ENCODE assay signal across 20 cellular contexts in the genomic region with DNA sequence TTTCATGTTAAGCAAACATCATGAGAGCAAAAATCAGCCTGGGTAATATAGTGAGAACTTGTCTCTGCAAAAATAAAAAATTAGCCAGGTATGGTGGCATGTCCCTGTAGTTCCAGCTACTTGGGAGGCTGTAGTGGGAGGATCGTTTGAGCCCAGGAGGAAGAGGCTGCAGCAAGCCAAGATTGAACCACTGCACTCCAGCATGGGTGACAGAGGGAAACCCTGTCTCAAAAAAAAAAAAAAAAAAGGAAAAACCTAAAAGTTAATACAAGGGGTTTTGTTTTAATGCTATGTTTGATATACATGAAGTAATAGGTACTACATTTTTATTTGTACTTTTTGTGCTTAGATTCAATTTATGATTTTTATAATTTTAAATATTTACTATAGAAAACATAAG.
"Had no signal": no experiment of that assay in that cellular context is flagged by ENCODE, and none has a peak within 500 bp of the region (broad histone marks: within the 10 kb centered on the region; RNA-seq: fewer than 3 reads in every experiment).

No MANE protein-coding gene starts in this region.

- H3K27me3 ChIP-seq: ovary, tibial nerve had no signal

- H3K36me3 Mint-ChIP-seq: naive B cell had no signal

- H3K4me1 ChIP-seq: lower lobe of right lung, psoas muscle had no signal

- H3K9me3 Mint-ChIP-seq: activated T-cell treated with anti-CD3 and anti-CD28 coated beads, Interleukin-2, amount 50 U/mL, for 72 hours; dendritic cell treated with granulocyte-macrophage colony-stimulating factor and Interleukin-4, amounts not matched to agents 40 ng/mL and 50 ng/mL, for 4 days; naive B cell; T-helper 1 cell treated with Interleukin-12 subunit alpha and Interleukin-12 subunit beta and Interleukin-4 antibody, amounts not matched to agents 30 μg/mL and 1 μg/mL, for 36 hours had no signal

- H3K36me3 ChIP-seq: lower lobe of right lung, ovary, tibial nerve had no signal

- DNase-seq: activated CD4-positive, alpha-beta T cell treated with anti-CD3 and anti-CD28 coated beads for 1 hour; activated CD4-positive, alpha-beta T cell treated with anti-CD3 and anti-CD28 coated beads, Interleukin-2, amount 50 U/mL, for 4 hours; activated effector memory CD4-positive, alpha-beta T cell treated with anti-CD3 and anti-CD28 coated beads, Interleukin-2, amount 50 U/mL, for 16 hours; activated naive CD4-positive, alpha-beta T cell treated with anti-CD3 and anti-CD28 coated beads, Interleukin-2, amount 50 U/mL, for 16 hours; activated T-cell treated with anti-CD3 and anti-CD28 coated beads, Interleukin-2, amount 50 U/mL, for 72 hours; aorta; effector CD8-positive, alpha-beta T cell; hypothalamus; left colon; lower lobe of right lung; naive B cell; ovary; psoas muscle; right cardiac atrium; stimulated activated CD4-positive, alpha-beta T cell treated with anti-CD3 and anti-CD28 coated beads, Interleukin-2, amount 100 ng/mL, for 24 hours; stimulated activated naive CD8-positive, alpha-beta T cell treated with anti-CD3 and anti-CD28 coated beads, Interleukin-15, Interleukin-2, amounts not matched to agents 100 U/mL and 50 U/mL, for 24 hours; substantia nigra had no signal

- H3K4me3 Mint-ChIP-seq: activated T-cell treated with anti-CD3 and anti-CD28 coated beads, Interleukin-2, amount 50 U/mL, for 72 hours; dendritic cell treated with granulocyte-macrophage colony-stimulating factor and Interleukin-4, amounts not matched to agents 40 ng/mL and 50 ng/mL, for 4 days; naive B cell; T-helper 1 cell treated with Interleukin-12 subunit alpha and Interleukin-12 subunit beta and Interleukin-4 antibody, amounts not matched to agents 30 μg/mL and 1 μg/mL, for 36 hours had no signal

- H3K27ac Mint-ChIP-seq: activated T-cell treated with anti-CD3 and anti-CD28 coated beads, Interleukin-2, amount 50 U/mL, for 72 hours; dendritic cell treated with granulocyte-macrophage colony-stimulating factor and Interleukin-4, amounts not matched to agents 40 ng/mL and 50 ng/mL, for 4 days; naive B cell; T-helper 1 cell treated with Interleukin-12 subunit alpha and Interleukin-12 subunit beta and Interleukin-4 antibody, amounts not matched to agents 30 μg/mL and 1 μg/mL, for 36 hours had no signal

- H3K9me3 ChIP-seq: lower lobe of right lung, ovary, psoas muscle, tibial nerve had no signal

- H3K4me1 Mint-ChIP-seq: naive B cell had no signal

- H3K27ac ChIP-seq: lower lobe of right lung, ovary, psoas muscle, tibial nerve had no signal

- H3K27me3 Mint-ChIP-seq: dendritic cell treated with granulocyte-macrophage colony-stimulating factor and Interleukin-4, amounts not matched to agents 40 ng/mL and 50 ng/mL, for 4 days had no signal

- H3K4me3 ChIP-seq: lower lobe of right lung, ovary, psoas muscle, tibial nerve had no signal
